ENCODE assay signal across 18 cellular contexts in the genomic region with DNA sequence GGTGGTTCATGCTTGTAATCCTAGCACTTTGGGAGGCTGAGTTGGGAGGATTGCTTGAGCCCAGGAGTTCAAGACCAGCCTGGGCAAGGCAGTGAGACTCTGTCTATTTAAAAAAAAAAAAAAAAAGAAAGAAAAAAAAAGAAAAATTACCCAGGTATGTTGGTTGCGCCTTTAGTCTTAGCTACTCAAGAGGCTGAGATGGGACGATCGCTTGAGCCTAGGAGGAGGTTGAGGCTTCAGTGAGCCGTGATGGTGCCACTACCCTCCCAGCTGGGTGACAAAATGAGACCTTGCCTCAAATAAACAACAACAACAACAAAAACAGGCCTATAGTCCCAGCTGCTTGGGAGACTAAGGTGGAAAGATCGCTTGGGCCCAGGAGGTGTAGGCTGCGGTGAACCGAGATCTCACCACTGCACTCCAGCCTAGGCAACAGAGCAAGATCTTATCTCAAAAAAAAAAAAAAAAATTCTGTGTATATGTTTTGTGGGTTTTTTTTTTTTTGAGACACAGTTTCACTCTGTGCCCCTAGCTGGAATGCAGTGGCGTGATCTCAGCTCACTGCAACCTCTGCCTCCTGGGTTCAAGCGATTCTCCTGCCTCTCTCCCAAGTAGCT. TPM values are rescaled to one million over a fixed set of nuclear protein-coding genes. Genes with fewer than 3 reads are reported as not detected.
DNase-seq lines count a peak whose midpoint lies in the region; ATAC-seq lines count a peak whose summit lies in the region.
"Had no signal": no experiment of that assay in that cellular context is flagged by ENCODE, and none has a peak within 500 bp of the region (broad histone marks: within the 10 kb centered on the region; RNA-seq: fewer than 3 reads in every experiment).

No MANE protein-coding gene starts in this region.

- POLR2A ChIA-PET in CD8-positive, alpha-beta memory T cell (lab: Charles Lee), result interaction anchor here (0.6 to 2.2 kb wide), 5 partner anchors 17 to 87 kb away, joined by 3 to 12 read pairs (median 6); partner anchors contain the start of gene TOB1

- peak; percentile 47 to 80 (median 67) for DNase-seq in CD8-positive, alpha-beta memory T cell
- DNase-seq in T-helper 22 cell (ENCODE audit: low read depth) (peak; percentile 51), posterior vena cava (ENCODE audit: low spot score) (peak; percentile 2), occipital lobe (lab: John Stamatoyannopoulos, UW) (no peak), NCI-H69 (lab: John Stamatoyannopoulos, UW) (no peak)
- DNase-seq: caudate nucleus, NCI-H146, T1000, upper lobe of left lung had no signal

- no peaks in the 10 kb centered on the region for H3K9me3 ChIP-seq in CD8-positive, alpha-beta memory T cell (ENCODE audit: low read length)
- H3K9me3 ChIP-seq: upper lobe of left lung had no signal

- H3K27ac ChIP-seq in CD8-positive, alpha-beta memory T cell (ENCODE audit: low read depth, low read length), result no peak overlapping the region
- H3K27ac ChIP-seq: upper lobe of left lung had no signal

- intact Hi-C loops in posterior vena cava (cut with DNase I), result loop anchor here (2.0 to 5.0 kb wide), 2 partner anchors 62 to 233 kb away; partner anchors contain the start of gene SPATA20 (in 1 of the 2)

- no peaks in the 10 kb centered on the region for H3K9me3 Mint-ChIP-seq in CD8-positive, alpha-beta memory T cell
- H3K9me3 Mint-ChIP-seq in activated T-helper 17 cell treated with anti-CD3 and anti-CD28 coated beads, Interleukin-2, amount 50 U/mL, for 72 hours, result no peaks in the 10 kb centered on the region

- H3K4me3 ChIP-seq in CD8-positive, alpha-beta memory T cell (ENCODE audit: low read length), result no peak overlapping the region
- H3K4me3 ChIP-seq: upper lobe of left lung had no signal

- H3K4me3 Mint-ChIP-seq in CD8-positive, alpha-beta memory T cell, result peak overlapping the region; percentile 62 to 90 (median 73)
- no peak overlapping the region for H3K4me3 Mint-ChIP-seq in activated T-helper 17 cell treated with anti-CD3 and anti-CD28 coated beads, Interleukin-2, amount 50 U/mL, for 72 hours

- H3K4me1 Mint-ChIP-seq in CD8-positive, alpha-beta memory T cell, result peaks cover 28 to 43% (median 41%) of the 10 kb centered on the region in 3 donors
- H3K4me1 Mint-ChIP-seq in activated T-helper 17 cell treated with anti-CD3 and anti-CD28 coated beads, Interleukin-2, amount 50 U/mL, for 72 hours, result peaks cover 5% of the 10 kb centered on the region

- H3K36me3 Mint-ChIP-seq in CD8-positive, alpha-beta memory T cell, result no peaks in the 10 kb centered on the region
- H3K36me3 Mint-ChIP-seq in activated T-helper 17 cell treated with anti-CD3 and anti-CD28 coated beads, Interleukin-2, amount 50 U/mL, for 72 hours (ENCODE audit: low read depth), result no peaks in the 10 kb centered on the region

- peaks cover 15% of the 10 kb centered on the region for H3K4me1 ChIP-seq in CD8-positive, alpha-beta memory T cell (ENCODE audit: insufficient read depth, low read length)

- H3K27ac Mint-ChIP-seq in CD8-positive, alpha-beta memory T cell, result peak overlapping the region; percentile 82 to 97 (median 88)
- no peak overlapping the region for H3K27ac Mint-ChIP-seq in activated T-helper 17 cell treated with anti-CD3 and anti-CD28 coated beads, Interleukin-2, amount 50 U/mL, for 72 hours

- H3K27me3 Mint-ChIP-seq in CD8-positive, alpha-beta memory T cell, result peaks cover 0 to 7% of the 10 kb centered on the region in 2 donors
- H3K27me3 Mint-ChIP-seq in activated T-helper 17 cell treated with anti-CD3 and anti-CD28 coated beads, Interleukin-2, amount 50 U/mL, for 72 hours, result no peaks in the 10 kb centered on the region

- CTCF ChIA-PET in CD8-positive, alpha-beta memory T cell (lab: Charles Lee), result interaction anchor here (1.2 to 4.0 kb wide), 4 partner anchors 17 to 170 kb away, joined by 4 to 12 read pairs (median 6); no protein-coding TSS in a partner anchor

- no peaks in the 10 kb centered on the region for H3K36me3 ChIP-seq in CD8-positive, alpha-beta memory T cell (ENCODE audit: insufficient read depth, low read length)
- H3K36me3 ChIP-seq: upper lobe of left lung had no signal

- no peaks in the 10 kb centered on the region for H3K27me3 ChIP-seq in CD8-positive, alpha-beta memory T cell (ENCODE audit: insufficient read depth, low read length, poor library complexity, severe bottlenecking)
- H3K27me3 ChIP-seq: upper lobe of left lung had no signal

- ATAC-seq in activated T-helper 17 cell treated with anti-CD3 and anti-CD28 coated beads, Interleukin-2, amount 50 U/mL, for 72 hours (replicated peaks), result peak; percentile 73
- no peak for ATAC-seq in GM19467 (IDR thresholded peaks at IDR 0.05; ENCODE audit: unreplicated experiment)
- no peak for ATAC-seq in HG03354 (IDR thresholded peaks at IDR 0.05; ENCODE audit: poor library complexity, severe bottlenecking, unreplicated experiment)
- ATAC-seq: HCT116 had no signal

RNA-seq across cellular contexts. Expression of gene ANKRD40CL, which starts 12.5 kb away (rescaled TPM):
- total RNA-seq in CD8-positive, alpha-beta memory T cell, result not detected
- not detected for polyA plus RNA-seq in CD8-positive, alpha-beta memory T cell
- total RNA-seq in activated T-helper 17 cell treated with anti-CD3 and anti-CD28 coated beads, Interleukin-2, amount 50 U/mL, for 72 hours, result not detected
- total RNA-seq in posterior vena cava (not detected), occipital lobe (not detected)
- total RNA-seq: endothelial cell of umbilical vein, glomerular endothelial cell, omental fat pad, RPMI7951, skeletal muscle tissue, upper lobe of left lung had no signal
- polyA plus RNA-seq: endothelial cell of umbilical vein had no signal

RNA-seq across cellular contexts. Expression of gene WFIKKN2, which starts 55.5 kb away (rescaled TPM):
- not detected for total RNA-seq in CD8-positive, alpha-beta memory T cell
- polyA plus RNA-seq in CD8-positive, alpha-beta memory T cell, result not detected
- total RNA-seq in activated T-helper 17 cell treated with anti-CD3 and anti-CD28 coated beads, Interleukin-2, amount 50 U/mL, for 72 hours, result not detected
- total RNA-seq in posterior vena cava, result under 1 TPM; 0.33 to 0.42 TPM
- total RNA-seq in occipital lobe, result 3.7 TPM
- total RNA-seq: endothelial cell of umbilical vein, glomerular endothelial cell, RPMI7951 had no signal

Comparison
In these comparisons a context has a peak if more than half of its experiments do, and no peak if none do; other contexts are left out.
1. DNase-seq: peak in CD8-positive, alpha-beta memory T cell (5 of 5), T-helper 22 cell (single experiment) and posterior vena cava (single experiment); none in occipital lobe (single experiment) and NCI-H69 (single experiment).